Comparison of ENCODE assay signal across 2 cellular contexts in genomic region chr7:116526897-116527296, GRCh38.
TF ChIP-seq lines count a peak whose summit lies in the region.

No MANE protein-coding gene starts in this region.

TF ChIP-seq in H1, 55 proteins besides CTCF, POLR2A, EP300 and RAD21 (continues in another document):
- TF ChIP-seq SAP30 (IDR thresholded peaks at IDR 0.05; ENCODE audit: insufficient read depth, insufficient replicate concordance, low read length): no peak
- TF ChIP-seq FOSL1 (IDR thresholded peaks at IDR 0.05; ENCODE audit: insufficient read depth, low read depth, low read length): no peak
- TF ChIP-seq NANOG (IDR thresholded peaks at IDR 0.05; ENCODE audit: insufficient read depth, low read depth, low read length, poor library complexity, severe bottlenecking): no peak
- no peak for TF ChIP-seq MAFK (IDR thresholded peaks at IDR 0.05; ENCODE audit: low read depth, low read length)
- TF ChIP-seq YY1 (IDR thresholded peaks at IDR 0.05; ENCODE audit: low read depth, low read length): no peak
- no peak for TF ChIP-seq SIX5 (IDR thresholded peaks at IDR 0.05; ENCODE audit: low read depth, low read length)
- TF ChIP-seq CHD2 (IDR thresholded peaks at IDR 0.05; ENCODE audit: low read length): no peak
- TF ChIP-seq ATF2 (IDR thresholded peaks at IDR 0.05; ENCODE audit: low read length): no peak
- TF ChIP-seq, protein P1, sequence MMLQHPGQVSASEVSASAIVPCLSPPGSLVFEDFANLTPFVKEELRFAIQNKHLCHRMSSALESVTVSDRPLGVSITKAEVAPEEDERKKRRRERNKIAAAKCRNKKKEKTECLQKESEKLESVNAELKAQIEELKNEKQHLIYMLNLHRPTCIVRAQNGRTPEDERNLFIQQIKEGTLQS (IDR thresholded peaks at IDR 0.05; ENCODE audit: insufficient read depth, low read depth, low read length): no peak
- no peak for TF ChIP-seq TAF7 (optimal IDR thresholded peaks at IDR 0.05; ENCODE audit: borderline replicate concordance, low read depth, low read length)
- TF ChIP-seq ASH2L (IDR thresholded peaks at IDR 0.05; ENCODE audit: low read length): no peak
- no peak for TF ChIP-seq GTF2F1 (IDR thresholded peaks at IDR 0.05; ENCODE audit: borderline replicate concordance, low read depth, low read length)
- TF ChIP-seq ZNF274 (IDR thresholded peaks at IDR 0.05; ENCODE audit: borderline replicate concordance, extremely low read depth, low read length): no peak
- TF ChIP-seq USF2 (IDR thresholded peaks at IDR 0.05; ENCODE audit: low read length): no peak

TF ChIP-seq in neural cell, 6 proteins besides CTCF, POLR2A, EP300 and RAD21:
- TF ChIP-seq TAF1 (IDR thresholded peaks at IDR 0.05; ENCODE audit: low read depth) (no peak), POLR2AphosphoS5 (IDR thresholded peaks at IDR 0.05) (no peak), SMC3 (conservative IDR thresholded peaks at IDR 0.05; ENCODE audit: poor library complexity) (no peak), EZH2 (IDR thresholded peaks at IDR 0.05; ENCODE audit: borderline replicate concordance, insufficient read depth, low read length, poor library complexity, severe bottlenecking) (no peak), MXI1 (conservative IDR thresholded peaks at IDR 0.05; ENCODE audit: poor library complexity, severe bottlenecking) (no peak)
- TF ChIP-seq, protein P2, sequence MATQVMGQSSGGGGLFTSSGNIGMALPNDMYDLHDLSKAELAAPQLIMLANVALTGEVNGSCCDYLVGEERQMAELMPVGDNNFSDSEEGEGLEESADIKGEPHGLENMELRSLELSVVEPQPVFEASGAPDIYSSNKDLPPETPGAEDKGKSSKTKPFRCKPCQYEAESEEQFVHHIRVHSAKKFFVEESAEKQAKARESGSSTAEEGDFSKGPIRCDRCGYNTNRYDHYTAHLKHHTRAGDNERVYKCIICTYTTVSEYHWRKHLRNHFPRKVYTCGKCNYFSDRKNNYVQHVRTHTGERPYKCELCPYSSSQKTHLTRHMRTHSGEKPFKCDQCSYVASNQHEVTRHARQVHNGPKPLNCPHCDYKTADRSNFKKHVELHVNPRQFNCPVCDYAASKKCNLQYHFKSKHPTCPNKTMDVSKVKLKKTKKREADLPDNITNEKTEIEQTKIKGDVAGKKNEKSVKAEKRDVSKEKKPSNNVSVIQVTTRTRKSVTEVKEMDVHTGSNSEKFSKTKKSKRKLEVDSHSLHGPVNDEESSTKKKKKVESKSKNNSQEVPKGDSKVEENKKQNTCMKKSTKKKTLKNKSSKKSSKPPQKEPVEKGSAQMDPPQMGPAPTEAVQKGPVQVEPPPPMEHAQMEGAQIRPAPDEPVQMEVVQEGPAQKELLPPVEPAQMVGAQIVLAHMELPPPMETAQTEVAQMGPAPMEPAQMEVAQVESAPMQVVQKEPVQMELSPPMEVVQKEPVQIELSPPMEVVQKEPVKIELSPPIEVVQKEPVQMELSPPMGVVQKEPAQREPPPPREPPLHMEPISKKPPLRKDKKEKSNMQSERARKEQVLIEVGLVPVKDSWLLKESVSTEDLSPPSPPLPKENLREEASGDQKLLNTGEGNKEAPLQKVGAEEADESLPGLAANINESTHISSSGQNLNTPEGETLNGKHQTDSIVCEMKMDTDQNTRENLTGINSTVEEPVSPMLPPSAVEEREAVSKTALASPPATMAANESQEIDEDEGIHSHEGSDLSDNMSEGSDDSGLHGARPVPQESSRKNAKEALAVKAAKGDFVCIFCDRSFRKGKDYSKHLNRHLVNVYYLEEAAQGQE (IDR thresholded peaks at IDR 0.05; ENCODE audit: borderline replicate concordance): no peak
